8 cellular contexts compared by ENCODE assay signal in the genomic region with DNA sequence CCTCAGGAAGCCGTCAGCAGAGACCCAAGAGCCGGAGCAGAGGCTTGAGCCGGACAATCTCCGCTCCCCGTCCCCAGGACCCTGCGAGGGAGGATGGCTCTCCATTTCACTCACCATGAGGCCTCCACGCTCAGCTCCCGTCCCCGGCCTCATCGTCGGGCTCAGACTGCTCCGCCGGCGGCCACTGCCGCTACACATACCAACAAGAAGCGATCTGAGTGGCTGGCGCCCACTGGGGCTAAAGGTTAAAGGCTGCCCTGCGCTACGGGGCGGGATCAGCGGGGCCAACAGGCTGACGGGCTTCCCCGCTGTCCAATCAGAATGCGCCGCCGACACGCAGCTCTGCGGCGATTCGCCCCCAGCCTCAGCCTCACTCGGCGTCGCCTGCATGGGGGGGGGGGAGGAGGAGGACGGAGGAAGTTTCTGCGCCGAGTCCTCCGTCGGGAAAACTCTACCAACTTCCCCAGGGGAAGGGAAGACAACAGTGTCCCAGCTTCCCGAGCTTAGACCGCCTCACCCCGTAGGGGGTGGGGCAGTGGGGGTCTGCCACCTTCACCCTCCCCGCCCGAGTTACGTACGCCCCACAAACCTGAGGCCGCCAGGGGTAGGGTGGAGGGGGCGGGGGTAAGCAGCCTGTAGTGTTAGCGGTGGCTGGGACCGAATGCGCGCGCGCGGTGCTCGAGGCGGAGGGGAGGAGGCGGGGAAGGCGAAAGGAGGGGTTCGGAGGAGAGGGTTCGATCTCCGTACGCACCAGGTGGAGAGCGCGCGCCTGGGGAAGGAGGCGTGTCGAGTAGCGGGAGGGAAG. TPM values are rescaled to one million over a fixed set of nuclear protein-coding genes. Genes with fewer than 3 reads are reported as not detected.
DNase-seq lines count a peak whose midpoint lies in the region; ATAC-seq and TF ChIP-seq lines count a peak whose summit lies in the region.

A gene (minus strand): TSS at position 220 of the 805 bp plus-strand sequence. CDS start 22 bp downstream, at position 198.

- H3K27ac ChIP-seq in heart right ventricle (peak within 1 kb of the TSS; percentile 86 to 99 (median 98)), upper lobe of right lung (peak within 1 kb of the TSS; percentile 97)

- DNase-seq in GM13976 (ENCODE audit: low spot score) (peak; percentile 97), NCI-H146 treated with DMSO at 0.1 percent for 48 hours (lab: John Stamatoyannopoulos, UW; ENCODE audit: unreplicated experiment) (peak; percentile 87), amniotic epithelial cell (ENCODE audit: low read depth) (peak; percentile 96), heart right ventricle (peak; percentile 99), posterior vena cava (ENCODE audit: low spot score) (peak; percentile 100), upper lobe of right lung (peak; percentile 99)

- WGBS in heart right ventricle, 2 donors = 0 to 1% methylated on average over 66 to 68 of the region's 68 CpGs

- H3K9me3 ChIP-seq in heart right ventricle = no peaks in the 10 kb centered on the region
- no peaks in the 10 kb centered on the region for H3K9me3 ChIP-seq in upper lobe of right lung

- H3K27me3 ChIP-seq in heart right ventricle (no peaks in the 10 kb centered on the region), upper lobe of right lung (no peaks in the 10 kb centered on the region)

- H3K36me3 ChIP-seq in heart right ventricle (peaks cover 0 to 46% (median 9%) of the 10 kb centered on the region in 9 donors), upper lobe of right lung (peaks cover 33% of the 10 kb centered on the region)

- TF ChIP-seq CTCF in GM13976 (IDR thresholded peaks at IDR 0.05; ENCODE audit: borderline replicate concordance, control extremely low read depth, extremely low read depth, insufficient read depth, missing control alignments) = no peak
- TF ChIP-seq CTCF in heart right ventricle (IDR thresholded peaks at IDR 0.05) = peak in 1 of 9 donors; percentile 6
- TF ChIP-seq CTCF in upper lobe of right lung (IDR thresholded peaks at IDR 0.05) = no peak

- H3K4me1 ChIP-seq in heart right ventricle (peaks cover 0 to 57% (median 37%) of the 10 kb centered on the region in 9 donors), upper lobe of right lung (peaks cover 37% of the 10 kb centered on the region)

- peak within 1 kb of the TSS; percentile 60 to 97 (median 88) for H3K4me3 ChIP-seq in heart right ventricle
- H3K4me3 ChIP-seq in upper lobe of right lung = peak within 1 kb of the TSS; percentile 96

- in situ Hi-C loops in GM13976 (cut with MboI; ENCODE audit: low sequenced_read_pairs, unreplicated experiment) = no loop called here

- peak; percentile 64 for ATAC-seq in HG02870 (IDR thresholded peaks at IDR 0.05; ENCODE audit: unreplicated experiment)
- peak; percentile 94 to 97 (median 96) for ATAC-seq in heart right ventricle
- ATAC-seq in upper lobe of right lung = peak; percentile 93

- intact Hi-C loops in T-helper 1 cell treated with Interleukin-12 subunit alpha and Interleukin-12 subunit beta and Interleukin-4 antibody, amounts not matched to agents 30 ng/mL and 1 ng/mL, for 36 hours (cut with micrococcal nuclease) = loop anchor here (1.0 to 5.0 kb wide), 10 partner anchors 13 to 1457 kb away; a partner anchor contains a TSS
- intact Hi-C loops in heart right ventricle (cut with DNase I) = loop anchor here in 2 of 10 donors (5.0 kb wide), 1 partner anchor 540 kb away; a partner anchor contains a TSS
- intact Hi-C loops in posterior vena cava (cut with DNase I) = loop anchor here in 1 of 2 donors (5.0 kb wide), 1 partner anchor 845 kb away; no protein-coding TSS in a partner anchor
- intact Hi-C loops in upper lobe of right lung (cut with DNase I) = no loop called here

RNA-seq across cellular contexts. Expression of the gene that starts here (rescaled TPM):
- total RNA-seq in T-helper 1 cell treated with Interleukin-12 subunit alpha and Interleukin-12 subunit beta and Interleukin-4 antibody, amounts not matched to agents 30 ng/mL and 1 ng/mL, for 36 hours = 133 and 140 TPM in 2 replicates
- 10 to 100 TPM; 29.3 to 51.8 (median 34.0) TPM for total RNA-seq in heart right ventricle
- 10 to 100 TPM; 13.3 to 18.9 TPM for polyA plus RNA-seq in heart right ventricle
- total RNA-seq in posterior vena cava = 10 to 100 TPM; 62.2 to 69.2 TPM
- total RNA-seq in upper lobe of right lung = 71.6 TPM

Comparison
In these comparisons a context has a peak if more than half of its experiments do, and no peak if none do; other contexts are left out.
1. Peak in every context shown above with its lines: DNase-seq, ATAC-seq, H3K4me3 ChIP-seq and H3K27ac ChIP-seq.